Comparison of ENCODE assay signal across 15 cellular contexts in the genomic region with DNA sequence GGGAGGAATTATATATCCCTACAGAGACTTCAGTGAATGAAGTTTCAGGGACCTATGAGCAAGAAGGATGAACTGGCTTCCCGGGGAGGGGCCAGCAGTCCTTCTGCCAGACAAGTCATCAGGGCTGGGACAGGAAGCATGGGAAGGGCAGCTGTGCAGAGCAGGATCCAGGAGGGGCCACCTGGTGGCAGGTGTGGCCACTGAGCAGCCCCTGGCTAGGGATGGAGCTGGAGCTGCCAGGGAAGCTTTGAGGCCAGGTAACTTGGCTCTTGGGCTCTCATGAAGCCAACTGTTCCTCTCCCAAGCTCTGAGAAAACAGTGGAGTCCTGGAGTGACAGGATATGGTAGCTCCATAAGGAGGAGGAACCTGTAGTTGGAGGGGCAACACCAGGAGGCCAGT.
DNase-seq lines count a peak whose midpoint lies in the region; ATAC-seq and TF ChIP-seq lines count a peak whose summit lies in the region.
"Had no signal": no experiment of that assay in that cellular context is flagged by ENCODE, and none has a peak within 500 bp of the region (broad histone marks: within the 10 kb centered on the region; RNA-seq: fewer than 3 reads in every experiment).

No MANE protein-coding gene starts in this region.

- H3K27ac Mint-ChIP-seq in endothelial cell (ENCODE audit: unreplicated experiment) = no peak overlapping the region
- H3K27ac Mint-ChIP-seq: T-helper 17 cell had no signal

- no peaks in the 10 kb centered on the region for H3K9me3 ChIP-seq in aorta (ENCODE audit: control insufficient read depth, low read length)
- H3K9me3 ChIP-seq: tibial artery had no signal

- WGBS in aorta, 2 donors = 68 to 71% methylated on average over 1 of the region's 1 CpG

- H3K27me3 ChIP-seq in aorta (ENCODE audit: control insufficient read depth in 1 of 2, insufficient read depth in 2 of 2, low read length in 1 of 2) = no peaks in the 10 kb centered on the region
- H3K27me3 ChIP-seq: tibial artery had no signal

- peaks cover 4% of the 10 kb centered on the region for H3K27me3 Mint-ChIP-seq in endothelial cell (ENCODE audit: unreplicated experiment)
- H3K27me3 Mint-ChIP-seq: T-helper 17 cell had no signal

- peaks cover 10% of the 10 kb centered on the region for H3K4me1 Mint-ChIP-seq in endothelial cell (ENCODE audit: unreplicated experiment)

- H3K36me3 Mint-ChIP-seq in endothelial cell (ENCODE audit: low read depth, unreplicated experiment) = no peaks in the 10 kb centered on the region

- DNase-seq in NCI-H345 (lab: John Stamatoyannopoulos, UW) = peak; percentile 15
- no peak for DNase-seq in NCI-H345 treated with DMSO at 0.1 percent for 48 hours (lab: John Stamatoyannopoulos, UW; ENCODE audit: unreplicated experiment)
- DNase-seq in NCI-H510A (lab: John Stamatoyannopoulos, UW) = peak; percentile 27
- no peak for DNase-seq in endothelial cell (ENCODE audit: low spot score)
- no peak for DNase-seq in retinal pigment epithelial cell (ENCODE audit: low read depth)
- no peak for DNase-seq in stimulated activated naive CD8-positive, alpha-beta T cell treated with anti-CD3 and anti-CD28 coated beads, Interleukin-15, Interleukin-2, amounts not matched to agents 100 U/mL and 50 U/mL, for 24 hours
- no peak for DNase-seq in aorta
- DNase-seq in NCI-H1105 (lab: John Stamatoyannopoulos, UW) = no peak
- DNase-seq: activated CD4-positive, alpha-beta T cell treated with anti-CD3 and anti-CD28 coated beads, Interleukin-2, amount 50 U/mL, for 1 hour; anterior cingulate cortex; DMS79; foreskin melanocyte; Karpas-422; T-helper 17 cell; tibial artery had no signal

- no peak overlapping the region for H3K4me3 Mint-ChIP-seq in endothelial cell (ENCODE audit: unreplicated experiment)
- H3K4me3 Mint-ChIP-seq: T-helper 17 cell had no signal

- peak; percentile 12 for TF ChIP-seq CTCF in endothelial cell (IDR thresholded peaks at IDR 0.05; ENCODE audit: unreplicated experiment)
- peak; percentile 27 for TF ChIP-seq CTCF in retinal pigment epithelial cell (conservative IDR thresholded peaks at IDR 0.05; ENCODE audit: low read depth, low read length)

- H3K4me1 ChIP-seq in aorta (ENCODE audit: control insufficient read depth in 1 of 2, insufficient read depth in 2 of 2, low read length in 2 of 2) = no peaks in the 10 kb centered on the region
- H3K4me1 ChIP-seq: tibial artery had no signal

- H3K27ac ChIP-seq in aorta (ENCODE audit: low read depth in 1 of 2, low read length in 2 of 2) = no peak overlapping the region
- H3K27ac ChIP-seq: tibial artery had no signal

- H3K36me3 ChIP-seq in aorta (ENCODE audit: control insufficient read depth in 1 of 2, insufficient read depth in 2 of 2, low read length in 1 of 2) = no peaks in the 10 kb centered on the region
- H3K36me3 ChIP-seq: tibial artery had no signal

- intact Hi-C loops in aorta (cut with DNase I) = no loop called here

- H3K9me3 Mint-ChIP-seq in endothelial cell (ENCODE audit: unreplicated experiment) = no peaks in the 10 kb centered on the region

- no peak for ATAC-seq in stimulated activated naive CD8-positive, alpha-beta T cell treated with anti-CD3 and anti-CD28 coated beads, Interleukin-15, Interleukin-2, amounts not matched to agents 100 U/mL and 50 U/mL, for 24 hours
- ATAC-seq in aorta (ENCODE audit: low FRiP score) = no peak
- ATAC-seq: T-helper 17 cell had no signal

- no peak overlapping the region for H3K4me3 ChIP-seq in retinal pigment epithelial cell (ENCODE audit: low read length)
- no peak overlapping the region for H3K4me3 ChIP-seq in aorta (ENCODE audit: low read length in 2 of 2)
- H3K4me3 ChIP-seq: tibial artery had no signal

Comparison
In these comparisons a context has a peak if more than half of its experiments do, and no peak if none do; other contexts are left out.
1. DNase-seq: peak in NCI-H345 (single experiment) and NCI-H510A (single experiment); none in NCI-H345 treated with DMSO at 0.1 percent for 48 hours (single experiment), endothelial cell (single experiment), retinal pigment epithelial cell (single experiment), stimulated activated naive CD8-positive, alpha-beta T cell treated with anti-CD3 and anti-CD28 coated beads, Interleukin-15, Interleukin-2, amounts not matched to agents 100 U/mL and 50 U/mL, for 24 hours (single experiment), aorta (0 of 2) and NCI-H1105 (single experiment).